ENCODE assay signal across 8 cellular contexts in the genomic region with DNA sequence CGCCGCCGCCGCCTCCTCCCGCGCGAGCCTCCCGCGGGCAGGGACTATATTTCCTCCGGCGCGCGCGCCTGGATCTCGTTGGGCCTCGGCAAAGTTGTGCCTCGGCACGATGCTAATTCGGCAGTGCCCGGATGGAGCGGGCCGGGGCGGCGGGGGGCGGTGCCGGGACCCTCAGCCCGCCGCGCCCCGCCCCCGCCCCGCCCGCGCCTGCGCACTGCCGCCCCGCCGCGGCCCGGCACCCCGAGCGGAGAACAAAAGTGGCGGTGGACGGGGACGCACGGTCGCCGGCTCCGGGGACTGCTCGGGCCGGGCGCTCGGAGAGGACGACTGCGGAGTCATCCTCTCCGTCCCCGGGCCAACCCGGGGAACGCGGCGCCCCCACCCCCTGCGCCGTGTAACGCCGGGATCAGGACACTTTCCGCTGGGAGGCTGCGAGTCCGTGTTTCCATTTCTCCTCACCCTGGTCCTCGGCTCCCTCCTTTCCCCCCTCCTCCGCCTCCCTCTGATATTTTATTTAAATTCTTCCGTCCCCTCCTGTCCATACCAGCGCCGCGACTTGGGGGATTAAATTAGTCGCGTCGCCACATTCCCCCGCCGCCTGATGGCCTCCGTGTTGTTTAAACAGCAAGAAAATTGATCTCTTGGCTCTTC. TPM values are rescaled to one million over a fixed set of nuclear protein-coding genes. Genes with fewer than 3 reads are reported as not detected.
DNase-seq lines count a peak whose midpoint lies in the region; ATAC-seq and TF ChIP-seq lines count a peak whose summit lies in the region.

A gene (minus strand): TSS at position 125 of the 651 bp plus-strand sequence. CDS start 456 bp downstream, outside the sequence.

- peak within 1 kb of the TSS; percentile 60 for H3K4me3 ChIP-seq in fibroblast of villous mesenchyme (ENCODE audit: low read depth, low read length)

- peaks cover 13% of the 10 kb centered on the region for H3K4me1 Mint-ChIP-seq in activated CD8-positive, alpha-beta memory T cell treated with anti-CD3 and anti-CD28 coated beads, Interleukin-2, amount 10 ng/mL, durations not matched to agents 7 days and 5 days

- CTCF ChIA-PET in activated CD8-positive, alpha-beta memory T cell treated with anti-CD3 and anti-CD28 coated beads, Interleukin-2, amount 10 ng/mL, durations not matched to agents 7 days and 5 days (lab: Charles Lee), result no interaction called here

- peak; percentile 70 for ATAC-seq in activated CD8-positive, alpha-beta memory T cell treated with anti-CD3 and anti-CD28 coated beads, Interleukin-2, amount 10 ng/mL, durations not matched to agents 7 days and 5 days
- no peak for ATAC-seq in HG03432 (IDR thresholded peaks at IDR 0.05; ENCODE audit: unreplicated experiment)

- no peaks in the 10 kb centered on the region for H3K36me3 Mint-ChIP-seq in activated CD8-positive, alpha-beta memory T cell treated with anti-CD3 and anti-CD28 coated beads, Interleukin-2, amount 10 ng/mL, durations not matched to agents 7 days and 5 days

- no peaks in the 10 kb centered on the region for H3K9me3 Mint-ChIP-seq in activated CD8-positive, alpha-beta memory T cell treated with anti-CD3 and anti-CD28 coated beads, Interleukin-2, amount 10 ng/mL, durations not matched to agents 7 days and 5 days (ENCODE audit: low read depth)

- H3K27ac Mint-ChIP-seq in activated CD8-positive, alpha-beta memory T cell treated with anti-CD3 and anti-CD28 coated beads, Interleukin-2, amount 10 ng/mL, durations not matched to agents 7 days and 5 days, result peak within 1 kb of the TSS; percentile 6

- TF ChIP-seq CTCF in fibroblast of villous mesenchyme (IDR thresholded peaks at IDR 0.05; ENCODE audit: insufficient read depth, low read depth, low read length), result no peak

- H3K27me3 Mint-ChIP-seq in activated CD8-positive, alpha-beta memory T cell treated with anti-CD3 and anti-CD28 coated beads, Interleukin-2, amount 10 ng/mL, durations not matched to agents 7 days and 5 days, result peaks cover 63% of the 10 kb centered on the region

- DNase-seq in DMS153 treated with DMSO at 0.1 percent for 48 hours (lab: John Stamatoyannopoulos, UW; ENCODE audit: unreplicated experiment), result peak; percentile 31
- DNase-seq in NCI-H146 (lab: John Stamatoyannopoulos, UW), result peak; percentile 80
- DNase-seq in activated CD8-positive, alpha-beta memory T cell treated with anti-CD3 and anti-CD28 coated beads, Interleukin-2, amount 10 ng/mL, durations not matched to agents 7 days and 5 days, result peak; percentile 53
- peak; percentile 26 for DNase-seq in fibroblast of villous mesenchyme (ENCODE audit: low read depth)
- peak in 50 of 56 donors; percentile 15 to 89 (median 56) for DNase-seq in nucleus accumbens (lab: John Stamatoyannopoulos, UW)
- no peak for DNase-seq in HPDE6-E6E7 (ENCODE audit: extremely low spot score)
- no peak for DNase-seq in HCEC 1CT

- peak within 1 kb of the TSS; percentile 67 for H3K4me3 Mint-ChIP-seq in activated CD8-positive, alpha-beta memory T cell treated with anti-CD3 and anti-CD28 coated beads, Interleukin-2, amount 10 ng/mL, durations not matched to agents 7 days and 5 days

RNA-seq across cellular contexts. Expression of the gene that starts here (rescaled TPM):
- total RNA-seq in activated CD8-positive, alpha-beta memory T cell treated with anti-CD3 and anti-CD28 coated beads, Interleukin-2, amount 10 ng/mL, durations not matched to agents 7 days and 5 days, result under 1 TPM; 0.84 to 0.93 TPM
- total RNA-seq in fibroblast of villous mesenchyme, result not detected in 2 replicates

Comparison
In these comparisons a context has a peak if more than half of its experiments do, and no peak if none do; other contexts are left out.
1. Peak in DNase-seq and ATAC-seq in activated CD8-positive, alpha-beta memory T cell treated with anti-CD3 and anti-CD28 coated beads, Interleukin-2, amount 10 ng/mL, durations not matched to agents 7 days and 5 days; RNA of the gene not detected or under 1 TPM.
2. Peak in DNase-seq and H3K4me3 ChIP-seq in fibroblast of villous mesenchyme; RNA of the gene not detected or under 1 TPM.
3. DNase-seq: peak in DMS153 treated with DMSO at 0.1 percent for 48 hours (single experiment), NCI-H146 (single experiment) and nucleus accumbens (50 of 56); none in HPDE6-E6E7 (single experiment) and HCEC 1CT (single experiment).